ENCODE assay signal across 9 cellular contexts in genomic region chr1:177181280-177181630, GRCh38. TPM values are rescaled to one million over a fixed set of nuclear protein-coding genes. Genes with fewer than 3 reads are reported as not detected.
DNase-seq lines count a peak whose midpoint lies in the region; ATAC-seq and TF ChIP-seq lines count a peak whose summit lies in the region.
"Had no signal": no experiment of that assay in that cellular context is flagged by ENCODE, and none has a peak within 500 bp of the region (broad histone marks: within the 10 kb centered on the region; RNA-seq: fewer than 3 reads in every experiment).

No MANE protein-coding gene starts in this region.

- H3K9me3 Mint-ChIP-seq in T-helper 1 cell treated with Interleukin-12 subunit alpha and Interleukin-12 subunit beta and Interleukin-4 antibody, amounts not matched to agents 30 μg/mL and 1 μg/mL, for 36 hours: no peaks in the 10 kb centered on the region

- WGBS in stomach, 5 donors: 13 to 30% (median 16%) methylated on average over 9 to 13 of the region's 13 CpGs

- TF ChIP-seq CTCF in left ventricle myocardium inferior (IDR thresholded peaks at IDR 0.05; ENCODE audit: borderline replicate concordance) (no peak), stomach (IDR thresholded peaks at IDR 0.05) (no peak)

- no peak for TF ChIP-seq POLR2A in stomach (IDR thresholded peaks at IDR 0.05)

- H3K27ac ChIP-seq in left ventricle myocardium inferior (replicated peaks) (no peak overlapping the region), stomach (no peak overlapping the region)

- H3K9me3 ChIP-seq in left ventricle myocardium inferior (replicated peaks) (peaks cover 5% of the 10 kb centered on the region), stomach (peaks cover 0 to 8% (median 2%) of the 10 kb centered on the region in 4 donors)

- DNase-seq in T-helper 1 cell: no peak
- DNase-seq in NCI-H2227 (lab: John Stamatoyannopoulos, UW; ENCODE audit: unreplicated experiment): peak; percentile 49
- DNase-seq in left ventricle myocardium inferior: no peak
- no peak for DNase-seq in stomach
- DNase-seq in occipital lobe (lab: John Stamatoyannopoulos, UW): no peak
- no peak for DNase-seq in AG08396 (ENCODE audit: low spot score)
- DNase-seq: 8988T had no signal

- H3K4me1 ChIP-seq in left ventricle myocardium inferior (peaks cover 7% of the 10 kb centered on the region), stomach (peaks cover 7 to 11% (median 9%) of the 10 kb centered on the region in 4 donors)

- ATAC-seq in GM21737 (IDR thresholded peaks at IDR 0.05; ENCODE audit: unreplicated experiment): no peak

- H3K27me3 ChIP-seq in left ventricle myocardium inferior (ENCODE audit: low read depth) (peaks cover 92% of the 10 kb centered on the region), stomach (peaks cover 0 to 35% (median 9%) of the 10 kb centered on the region in 3 donors)

- H3K4me1 Mint-ChIP-seq in T-helper 1 cell treated with Interleukin-12 subunit alpha and Interleukin-12 subunit beta and Interleukin-4 antibody, amounts not matched to agents 30 μg/mL and 1 μg/mL, for 36 hours (ENCODE audit: low read depth): peaks cover 5% of the 10 kb centered on the region

- no peak for TF ChIP-seq EP300 in stomach (IDR thresholded peaks at IDR 0.05)

- peak overlapping the region; percentile 42 for H3K4me3 ChIP-seq in left ventricle myocardium inferior
- peak overlapping the region; percentile 15 to 28 (median 18) for H3K4me3 ChIP-seq in stomach

- peak overlapping the region; percentile 42 for H3K4me3 Mint-ChIP-seq in T-helper 1 cell treated with Interleukin-12 subunit alpha and Interleukin-12 subunit beta and Interleukin-4 antibody, amounts not matched to agents 30 μg/mL and 1 μg/mL, for 36 hours

- no peak overlapping the region for H3K27ac Mint-ChIP-seq in T-helper 1 cell treated with Interleukin-12 subunit alpha and Interleukin-12 subunit beta and Interleukin-4 antibody, amounts not matched to agents 30 μg/mL and 1 μg/mL, for 36 hours

- H3K27me3 Mint-ChIP-seq in T-helper 1 cell treated with Interleukin-12 subunit alpha and Interleukin-12 subunit beta and Interleukin-4 antibody, amounts not matched to agents 30 μg/mL and 1 μg/mL, for 36 hours (ENCODE audit: low read depth): peaks cover 17% of the 10 kb centered on the region

- H3K36me3 Mint-ChIP-seq in T-helper 1 cell treated with Interleukin-12 subunit alpha and Interleukin-12 subunit beta and Interleukin-4 antibody, amounts not matched to agents 30 μg/mL and 1 μg/mL, for 36 hours (ENCODE audit: low read depth): no peaks in the 10 kb centered on the region

- intact Hi-C loops in left ventricle myocardium inferior (cut with micrococcal nuclease): loop anchor here (5.0 to 10.0 kb wide), 2 partner anchors 64 to 284 kb away; no protein-coding TSS in a partner anchor
- intact Hi-C loops in stomach (cut with DNase I; ENCODE audit: low total_unique reads): loop anchor here (10.0 kb wide), 1 partner anchor 286 kb away; no protein-coding TSS in a partner anchor

- H3K36me3 ChIP-seq in left ventricle myocardium inferior (no peaks in the 10 kb centered on the region), stomach (no peaks in the 10 kb centered on the region)

RNA-seq across cellular contexts. Expression of gene BRINP2, which starts 10.5 kb away (rescaled TPM):
- total RNA-seq in left ventricle myocardium inferior (0.66 TPM), stomach (under 1 TPM in 1 of 5 donors, not detected in 4; 0.55 TPM), occipital lobe (15.0 TPM)
- under 1 TPM in 2 of 3 donors, not detected in 1; 0.08 to 0.15 TPM for polyA plus RNA-seq in stomach

RNA-seq across cellular contexts. Expression of gene ASTN1, which starts 16.7 kb away (rescaled TPM):
- total RNA-seq in left ventricle myocardium inferior (0.33 TPM), stomach (1 to 10 TPM in 1 of 5 donors, under 1 TPM in 1, not detected in 3; 0.72 to 2.4 TPM), occipital lobe (67.4 TPM)
- under 1 TPM in 2 of 3 donors, not detected in 1; 0.13 to 0.31 TPM for polyA plus RNA-seq in stomach

Comparison
In these comparisons a context has a peak if more than half of its experiments do, and no peak if none do; other contexts are left out.
1. RNA of gene ASTN1, which starts 16.7 kb away (total RNA-seq): 67.4 TPM in occipital lobe (single experiment); 0.33 TPM in left ventricle myocardium inferior (single experiment) and 0.72 to 2.4 TPM in stomach; every median in the first group is over 10 times any median in the second.